22 cellular contexts compared by ENCODE assay signal in genomic region chr18:58057291-58057965, GRCh38. TPM values are rescaled to one million over a fixed set of nuclear protein-coding genes. Genes with fewer than 3 reads are reported as not detected.
A peak's percentile ranks its signal among the peaks of the same experiment; 100 is the strongest.
DNase-seq lines count a peak whose midpoint lies in the region; ATAC-seq, FAIRE-seq and TF ChIP-seq lines count a peak whose summit lies in the region.
"Had no signal": no experiment of that assay in that cellular context is flagged by ENCODE, and none has a peak within 500 bp of the region (broad histone marks: within the 10 kb centered on the region; RNA-seq: fewer than 3 reads in every experiment).

No MANE protein-coding gene starts in this region.

- CTCF ChIA-PET in CD4-positive, alpha-beta memory T cell (lab: Charles Lee; ENCODE audit: partially characterized antibody), result no interaction called here

- no peaks in the 10 kb centered on the region for H3K9me3 Mint-ChIP-seq in astrocyte (ENCODE audit: unreplicated experiment)
- H3K9me3 Mint-ChIP-seq in CD4-positive, alpha-beta memory T cell, result no peaks in the 10 kb centered on the region
- H3K9me3 Mint-ChIP-seq: activated naive CD4-positive, alpha-beta T cell treated with anti-CD3 and anti-CD28 coated beads, Interleukin-2, amount 50 U/mL, for 24 hours; activated T-cell treated with anti-CD3 and anti-CD28 coated beads, Interleukin-2, amount 50 U/mL, for 72 hours; CD4-positive, alpha-beta T cell had no signal

- no peak overlapping the region for H3K4me3 Mint-ChIP-seq in astrocyte (ENCODE audit: unreplicated experiment)
- H3K4me3 Mint-ChIP-seq in CD4-positive, alpha-beta memory T cell, result no peak overlapping the region
- H3K4me3 Mint-ChIP-seq: activated naive CD4-positive, alpha-beta T cell treated with anti-CD3 and anti-CD28 coated beads, Interleukin-2, amount 50 U/mL, for 24 hours; activated T-cell treated with anti-CD3 and anti-CD28 coated beads, Interleukin-2, amount 50 U/mL, for 72 hours; CD4-positive, alpha-beta T cell had no signal

- intact Hi-C loops in CD4-positive, alpha-beta memory T cell (cut with micrococcal nuclease), result no loop called here

- DNase-seq in NCI-H146 (lab: John Stamatoyannopoulos, UW) (peak; percentile 99), astrocyte (ENCODE audit: low read depth) (no peak), medulla oblongata (ENCODE audit: extremely low spot score) (peak; percentile 31), NCI-H2029 (lab: John Stamatoyannopoulos, UW) (no peak), AML-193 (lab: John Stamatoyannopoulos, UW) (no peak)
- no peak for DNase-seq in CD4-positive, alpha-beta memory T cell
- DNase-seq: activated CD4-positive, alpha-beta T cell treated with anti-CD3 and anti-CD28 coated beads for 1 hour; activated CD8-positive, alpha-beta memory T cell treated with anti-CD3 and anti-CD28 coated beads for 24 hours; activated T-cell treated with anti-CD3 and anti-CD28 coated beads, Interleukin-2, amount 50 U/mL, for 72 hours; CD4-positive, alpha-beta T cell; cortex of kidney; DMS79 treated with DMSO at 0.1 percent for 48 hours; H7; kidney glomerular epithelial cell; mucosa of descending colon; NCI-H1048; Peyer's patch had no signal

- H3K4me1 Mint-ChIP-seq in astrocyte (ENCODE audit: low read depth, unreplicated experiment), result peaks cover 35% of the 10 kb centered on the region
- no peaks in the 10 kb centered on the region for H3K4me1 Mint-ChIP-seq in CD4-positive, alpha-beta memory T cell
- H3K4me1 Mint-ChIP-seq: activated naive CD4-positive, alpha-beta T cell treated with anti-CD3 and anti-CD28 coated beads, Interleukin-2, amount 50 U/mL, for 24 hours had no signal

- no peaks in the 10 kb centered on the region for H3K27me3 ChIP-seq in astrocyte (ENCODE audit: insufficient read depth, low read length)
- no peaks in the 10 kb centered on the region for H3K27me3 ChIP-seq in CD4-positive, alpha-beta memory T cell (ENCODE audit: insufficient read depth, low read length)
- H3K27me3 ChIP-seq: neutrophil, Peyer's patch had no signal

- TF ChIP-seq CTCF in C4-2B (conservative IDR thresholded peaks at IDR 0.05) (no peak), astrocyte (IDR thresholded peaks at IDR 0.05; ENCODE audit: insufficient read depth, low read depth, low read length) (no peak)

- no peaks in the 10 kb centered on the region for H3K36me3 ChIP-seq in astrocyte (ENCODE audit: insufficient read depth, low read length)
- H3K36me3 ChIP-seq in CD4-positive, alpha-beta memory T cell (ENCODE audit: insufficient read depth, low read length), result no peaks in the 10 kb centered on the region
- H3K36me3 ChIP-seq: neutrophil, Peyer's patch had no signal

- no peaks in the 10 kb centered on the region for H3K27me3 Mint-ChIP-seq in astrocyte (ENCODE audit: low read depth, unreplicated experiment)
- peaks cover 4 to 7% of the 10 kb centered on the region in 2 donors for H3K27me3 Mint-ChIP-seq in CD4-positive, alpha-beta memory T cell
- H3K27me3 Mint-ChIP-seq: activated naive CD4-positive, alpha-beta T cell treated with anti-CD3 and anti-CD28 coated beads, Interleukin-2, amount 50 U/mL, for 24 hours had no signal

- H3K27ac ChIP-seq in C4-2B, result peak overlapping the region; percentile 64
- H3K27ac ChIP-seq in astrocyte (ENCODE audit: low read depth, low read length), result no peak overlapping the region
- H3K27ac ChIP-seq in CD4-positive, alpha-beta memory T cell (ENCODE audit: low read depth, low read length), result no peak overlapping the region
- H3K27ac ChIP-seq: HL-60, neutrophil, Peyer's patch had no signal

- no peaks in the 10 kb centered on the region for H4K20me1 ChIP-seq in astrocyte (ENCODE audit: insufficient read depth, low read length)

- POLR2A ChIA-PET in CD4-positive, alpha-beta memory T cell (lab: Charles Lee; ENCODE audit: partially characterized antibody), result no interaction called here

- peaks cover 5% of the 10 kb centered on the region for H3K4me1 ChIP-seq in astrocyte (ENCODE audit: insufficient read depth, low read length)
- no peaks in the 10 kb centered on the region for H3K4me1 ChIP-seq in CD4-positive, alpha-beta memory T cell (ENCODE audit: insufficient read depth, low read length)
- H3K4me1 ChIP-seq: Peyer's patch had no signal

- peaks cover 4% of the 10 kb centered on the region for H3K36me3 Mint-ChIP-seq in astrocyte (ENCODE audit: low read depth, unreplicated experiment)
- no peaks in the 10 kb centered on the region for H3K36me3 Mint-ChIP-seq in CD4-positive, alpha-beta memory T cell
- H3K36me3 Mint-ChIP-seq: activated naive CD4-positive, alpha-beta T cell treated with anti-CD3 and anti-CD28 coated beads, Interleukin-2, amount 50 U/mL, for 24 hours had no signal

- no peak overlapping the region for H2AFZ ChIP-seq in astrocyte (ENCODE audit: low read depth, low read length)

- H3K27ac Mint-ChIP-seq in astrocyte (ENCODE audit: unreplicated experiment), result peak overlapping the region; percentile 77
- no peak overlapping the region for H3K27ac Mint-ChIP-seq in CD4-positive, alpha-beta memory T cell
- H3K27ac Mint-ChIP-seq: activated naive CD4-positive, alpha-beta T cell treated with anti-CD3 and anti-CD28 coated beads, Interleukin-2, amount 50 U/mL, for 24 hours; activated T-cell treated with anti-CD3 and anti-CD28 coated beads, Interleukin-2, amount 50 U/mL, for 72 hours; CD4-positive, alpha-beta T cell had no signal

- no peak overlapping the region for H3K4me3 ChIP-seq in astrocyte (ENCODE audit: insufficient read depth, low read depth, low read length)
- no peak overlapping the region for H3K4me3 ChIP-seq in CD4-positive, alpha-beta memory T cell (ENCODE audit: low read length in 2 of 2)
- H3K4me3 ChIP-seq: mucosa of descending colon, Peyer's patch had no signal

- no peak overlapping the region for H3K4me2 ChIP-seq in astrocyte (ENCODE audit: low read length)

- ATAC-seq in HG02798 (IDR thresholded peaks at IDR 0.05; ENCODE audit: poor library complexity, unreplicated experiment), result no peak
- ATAC-seq: activated T-cell treated with anti-CD3 and anti-CD28 coated beads, Interleukin-2, amount 50 U/mL, for 72 hours; mucosa of descending colon had no signal

- peaks cover 2% of the 10 kb centered on the region for H3K79me2 ChIP-seq in astrocyte (ENCODE audit: insufficient read depth, low read length)

- FAIRE-seq in astrocyte (lab: Jason Lieb, UNC), result no peak

- H3K9ac ChIP-seq in astrocyte (ENCODE audit: low read length), result no peak overlapping the region

- H3K9me3 ChIP-seq in astrocyte (ENCODE audit: insufficient read depth, low read depth, low read length), result no peaks in the 10 kb centered on the region
- no peaks in the 10 kb centered on the region for H3K9me3 ChIP-seq in CD4-positive, alpha-beta memory T cell (ENCODE audit: control insufficient read depth in 1 of 2, low read length in 2 of 2)
- H3K9me3 ChIP-seq: mucosa of descending colon, neutrophil, Peyer's patch had no signal

RNA-seq across cellular contexts. Expression of gene NEDD4L, which starts 13.4 kb away (rescaled TPM):
- total RNA-seq in astrocyte, result 67.5 and 93.9 TPM in 2 replicates
- 1 to 10 TPM; 2.8 to 3.5 TPM for total RNA-seq in CD4-positive, alpha-beta memory T cell
- polyA plus RNA-seq in CD4-positive, alpha-beta memory T cell, result 1 to 10 TPM; 4.0 to 4.1 TPM

Comparison
In these comparisons a context has a peak if more than half of its experiments do, and no peak if none do; other contexts are left out.
1. DNase-seq: peak in NCI-H146 (single experiment) and medulla oblongata (single experiment); none in astrocyte (single experiment), NCI-H2029 (single experiment), CD4-positive, alpha-beta memory T cell (0 of 5) and AML-193 (0 of 2).
2. RNA of gene NEDD4L, which starts 13.4 kb away (total RNA-seq): 67.5 to 93.9 TPM in astrocyte; 2.8 to 3.5 TPM in CD4-positive, alpha-beta memory T cell; every median in the first group is over 10 times any median in the second.